Comparison of ENCODE assay signal across 1 cellular context in the genomic region with DNA sequence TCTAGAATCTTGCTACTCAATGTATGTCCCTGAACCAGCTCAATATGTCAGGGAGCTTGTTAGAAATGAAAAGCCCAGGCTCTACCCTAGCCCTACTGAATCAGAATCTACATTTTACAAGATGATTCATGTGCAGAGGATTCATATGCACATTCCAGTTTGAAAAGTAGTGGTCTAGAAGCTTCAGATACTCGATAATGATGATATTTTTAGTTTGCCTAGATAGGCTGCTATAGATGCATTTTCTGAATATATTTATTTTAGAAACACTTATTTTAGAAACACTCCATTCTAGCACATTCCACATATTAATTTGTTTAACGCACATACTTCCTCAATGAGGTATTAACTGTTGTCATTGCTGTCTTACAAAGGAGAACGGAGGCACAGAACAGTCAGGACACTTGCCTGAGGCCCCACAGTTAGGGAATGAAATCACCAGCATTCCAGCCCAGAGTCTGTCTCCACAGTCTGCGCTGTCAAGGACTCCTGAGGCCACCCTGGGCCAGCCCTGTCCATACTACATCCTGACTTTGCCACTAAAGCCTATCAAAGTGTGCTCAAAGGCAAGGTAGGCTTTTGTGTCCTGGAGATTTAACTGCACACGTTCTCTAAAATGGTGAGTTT.
TF ChIP-seq lines count a peak whose summit lies in the region.

No MANE protein-coding gene starts in this region.

TF ChIP-seq in IMR-90, 13 proteins besides CTCF, POLR2A, EP300 and RAD21:
- TF ChIP-seq MXI1 (IDR thresholded peaks at IDR 0.05; ENCODE audit: borderline replicate concordance, low read depth, low read length) (no peak), FOS (IDR thresholded peaks at IDR 0.05; ENCODE audit: low read depth, low read length) (no peak), RCOR1 (IDR thresholded peaks at IDR 0.05; ENCODE audit: insufficient replicate concordance, low read length) (no peak), SMC3 (IDR thresholded peaks at IDR 0.05; ENCODE audit: low read depth, low read length) (no peak), CHD1 (IDR thresholded peaks at IDR 0.05; ENCODE audit: low read depth, low read length) (no peak), MAZ (IDR thresholded peaks at IDR 0.05; ENCODE audit: borderline replicate concordance, low read depth, low read length) (no peak), BHLHE40 (IDR thresholded peaks at IDR 0.05; ENCODE audit: low read depth, low read length) (no peak), NFE2L2 (IDR thresholded peaks at IDR 0.05; ENCODE audit: low read depth, low read length) (no peak), RFX5 (IDR thresholded peaks at IDR 0.05; ENCODE audit: low read depth, low read length) (no peak), CEBPB (IDR thresholded peaks at IDR 0.05; ENCODE audit: low read depth, low read length) (no peak), MAFK (IDR thresholded peaks at IDR 0.05; ENCODE audit: low read depth, low read length) (no peak)
- TF ChIP-seq, protein P1, sequence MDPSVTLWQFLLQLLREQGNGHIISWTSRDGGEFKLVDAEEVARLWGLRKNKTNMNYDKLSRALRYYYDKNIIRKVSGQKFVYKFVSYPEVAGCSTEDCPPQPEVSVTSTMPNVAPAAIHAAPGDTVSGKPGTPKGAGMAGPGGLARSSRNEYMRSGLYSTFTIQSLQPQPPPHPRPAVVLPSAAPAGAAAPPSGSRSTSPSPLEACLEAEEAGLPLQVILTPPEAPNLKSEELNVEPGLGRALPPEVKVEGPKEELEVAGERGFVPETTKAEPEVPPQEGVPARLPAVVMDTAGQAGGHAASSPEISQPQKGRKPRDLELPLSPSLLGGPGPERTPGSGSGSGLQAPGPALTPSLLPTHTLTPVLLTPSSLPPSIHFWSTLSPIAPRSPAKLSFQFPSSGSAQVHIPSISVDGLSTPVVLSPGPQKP (IDR thresholded peaks at IDR 0.05; ENCODE audit: borderline replicate concordance, low read depth, low read length) = no peak
- TF ChIP-seq, protein P2, sequence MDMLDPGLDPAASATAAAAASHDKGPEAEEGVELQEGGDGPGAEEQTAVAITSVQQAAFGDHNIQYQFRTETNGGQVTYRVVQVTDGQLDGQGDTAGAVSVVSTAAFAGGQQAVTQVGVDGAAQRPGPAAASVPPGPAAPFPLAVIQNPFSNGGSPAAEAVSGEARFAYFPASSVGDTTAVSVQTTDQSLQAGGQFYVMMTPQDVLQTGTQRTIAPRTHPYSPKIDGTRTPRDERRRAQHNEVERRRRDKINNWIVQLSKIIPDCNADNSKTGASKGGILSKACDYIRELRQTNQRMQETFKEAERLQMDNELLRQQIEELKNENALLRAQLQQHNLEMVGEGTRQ (IDR thresholded peaks at IDR 0.05; ENCODE audit: low read depth, low read length) = no peak
